8 cellular contexts compared by ENCODE assay signal in the genomic region with DNA sequence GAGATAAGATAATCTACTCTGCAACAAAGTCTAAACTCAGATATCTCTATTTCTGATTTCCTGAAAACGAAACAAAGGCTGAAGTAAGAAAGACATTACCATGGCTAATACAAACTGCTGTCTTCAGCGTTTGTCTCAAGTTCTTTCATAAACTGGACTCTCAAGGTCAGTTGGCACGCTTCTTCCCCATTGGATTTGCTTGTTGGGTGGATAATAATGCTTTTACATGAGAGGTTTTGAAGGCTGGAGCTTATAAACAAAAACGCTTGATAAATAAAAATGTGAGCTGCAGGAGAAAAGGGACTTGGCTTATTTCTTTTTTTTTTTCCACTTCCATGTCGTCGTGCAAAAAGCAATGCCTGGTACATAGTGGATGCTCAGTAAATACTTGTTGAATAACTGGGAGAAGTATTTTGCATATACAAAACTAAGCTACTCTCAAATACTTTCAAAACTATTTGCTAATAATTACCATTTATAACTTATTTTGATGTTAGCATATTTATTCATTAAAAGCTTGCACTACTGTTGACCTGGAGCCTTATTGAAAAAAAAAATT.
DNase-seq lines count a peak whose midpoint lies in the region; ATAC-seq, FAIRE-seq and TF ChIP-seq lines count a peak whose summit lies in the region.

No MANE protein-coding gene starts in this region.

- H3K4me3 ChIP-seq in ascending aorta (peak overlapping the region; percentile 25 to 35), left lung (peak overlapping the region; percentile 1 to 28), thyroid gland (replicated peaks in 1 of 3) (no peak overlapping the region)

- H3K27ac ChIP-seq in ascending aorta (peak overlapping the region; percentile 85 to 87), left lung (peak overlapping the region; percentile 93), thyroid gland (peak overlapping the region; percentile 80 to 99 (median 95))

- TF ChIP-seq CTCF in ascending aorta (IDR thresholded peaks at IDR 0.05), result no peak
- TF ChIP-seq CTCF in left lung (IDR thresholded peaks at IDR 0.05), result no peak
- no peak for TF ChIP-seq CTCF in thyroid gland (IDR thresholded peaks at IDR 0.05)

- WGBS in thyroid gland, 2 donors, result 20 to 30% methylated on average over 6 of the region's 6 CpGs

- H3K27me3 ChIP-seq in ascending aorta, result no peaks in the 10 kb centered on the region
- no peaks in the 10 kb centered on the region for H3K27me3 ChIP-seq in left lung
- H3K27me3 ChIP-seq in thyroid gland, result no peaks in the 10 kb centered on the region

- FAIRE-seq in GM19239 (lab: Jason Lieb, UNC), result peak; percentile 80

- H3K9me3 ChIP-seq in ascending aorta (no peaks in the 10 kb centered on the region), left lung (no peaks in the 10 kb centered on the region), thyroid gland (no peaks in the 10 kb centered on the region)

- H3K36me3 ChIP-seq in ascending aorta, result no peaks in the 10 kb centered on the region
- H3K36me3 ChIP-seq in left lung, result no peaks in the 10 kb centered on the region
- H3K36me3 ChIP-seq in thyroid gland, result no peaks in the 10 kb centered on the region

- intact Hi-C loops in ascending aorta (cut with DNase I), result loop anchor here (1.0 to 5.0 kb wide), 2 partner anchors 65 to 134 kb away; a partner anchor contains a TSS
- intact Hi-C loops in left lung (cut with DNase I), result loop anchor here in 1 of 2 donors (10.0 kb wide), 1 partner anchor 62 kb away; a partner anchor contains a TSS
- intact Hi-C loops in thyroid gland (cut with DNase I), result no loop called here

- in situ Hi-C loops in ACHN (cut with HindIII; ENCODE audit: low pct_ligation_motif_present, low pct_unique_long_range_greater_than_20kb, low sequenced_read_pairs), result no loop called here

- peak in 1 of 2 donors; percentile 35 for TF ChIP-seq POLR2A in thyroid gland (IDR thresholded peaks at IDR 0.05)

- peak; percentile 7 for ATAC-seq in HG03520 (IDR thresholded peaks at IDR 0.05; ENCODE audit: unreplicated experiment)
- peak; percentile 39 for ATAC-seq in left lung

- H3K4me1 ChIP-seq in ascending aorta (peaks cover 0 to 5% of the 10 kb centered on the region in 2 donors), left lung (peaks cover 13 to 29% of the 10 kb centered on the region in 2 donors), thyroid gland (peaks cover 15 to 19% of the 10 kb centered on the region in 2 donors)

- DNase-seq in GM19239 (ENCODE audit: insufficient read length, low spot score), result no peak
- DNase-seq in ascending aorta (ENCODE audit: low spot score in 2 of 2), result no peak
- no peak for DNase-seq in left lung
- peak; percentile 27 to 34 for DNase-seq in thyroid gland
- DNase-seq in NCI-H1436 (lab: John Stamatoyannopoulos, UW), result no peak
- no peak for DNase-seq in NCI-H1694 treated with DMSO at 0.1 percent for 48 hours (lab: John Stamatoyannopoulos, UW)
- no peak for DNase-seq in ACHN

Comparison
In these comparisons a context has a peak if more than half of its experiments do, and no peak if none do; other contexts are left out.
1. DNase-seq: peak in thyroid gland (2 of 2); none in GM19239 (single experiment), ascending aorta (0 of 2), left lung (0 of 2), NCI-H1436 (single experiment), NCI-H1694 treated with DMSO at 0.1 percent for 48 hours (single experiment) and ACHN (single experiment).
2. H3K4me3 ChIP-seq: peak in ascending aorta (2 of 2) and left lung (2 of 2); none in thyroid gland (0 of 3).
3. Peak in every context shown above with its lines, with median percentiles within 50 percentile points of each other: H3K27ac ChIP-seq.